In the genomic region with DNA sequence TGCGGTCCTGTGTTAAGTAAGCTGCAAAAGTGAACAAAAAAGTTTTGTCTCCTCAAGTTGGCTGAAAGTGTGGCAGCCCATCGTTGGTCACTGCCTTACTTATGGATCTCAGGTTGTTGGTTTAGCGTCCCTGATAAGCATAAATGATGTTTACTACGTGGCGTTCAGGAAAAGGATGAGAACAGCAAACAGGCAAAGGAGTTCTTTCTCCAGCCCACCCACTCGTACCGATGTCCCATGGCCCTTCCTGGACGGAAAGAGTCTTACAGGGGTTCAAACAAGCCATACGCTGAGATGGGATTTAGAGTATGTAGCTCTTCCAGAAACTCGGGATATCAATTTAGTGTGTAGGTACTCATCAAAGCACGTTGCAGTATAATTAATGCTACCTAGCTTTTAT, we compare ENCODE assay signal across 1 cellular context.
TF ChIP-seq lines count a peak whose summit lies in the region.

No MANE protein-coding gene starts in this region.

TF ChIP-seq in HepG2, 621 proteins besides CTCF, POLR2A, EP300 and RAD21:
- TF ChIP-seq ZNF605 (CRISPR knock-in tag; IDR thresholded peaks at IDR 0.05) (0 out of 2 replicates have a peak, but pooled peaks have one; percentile 41), ZFY (CRISPR knock-in tag; IDR thresholded peaks at IDR 0.05) (no peak), SPEN (CRISPR knock-in tag; IDR thresholded peaks at IDR 0.05; ENCODE audit: low read depth) (0 out of 2 replicates have a peak, but pooled peaks have one; percentile 6), SMAD1 (CRISPR knock-in tag; IDR thresholded peaks at IDR 0.05; ENCODE audit: borderline replicate concordance, low read depth) (no peak), NFATC3 (CRISPR knock-in tag; IDR thresholded peaks at IDR 0.05) (0 out of 2 replicates have a peak, but pooled peaks have one; percentile 48), ASH2L (IDR thresholded peaks at IDR 0.05; ENCODE audit: insufficient read length, low read depth, low read length) (peak; percentile 12), GATAD2A (CRISPR knock-in tag; IDR thresholded peaks at IDR 0.05) (0 out of 2 replicates have a peak, but pooled peaks have one; percentile 9), ZBTB38 (CRISPR knock-in tag; IDR thresholded peaks at IDR 0.05) (peak; percentile 74), ZNF484 (CRISPR knock-in tag; IDR thresholded peaks at IDR 0.05; ENCODE audit: borderline replicate concordance, low read depth) (no peak), KLF13 (CRISPR knock-in tag; IDR thresholded peaks at IDR 0.05) (no peak)
- TF ChIP-seq, protein P1, sequence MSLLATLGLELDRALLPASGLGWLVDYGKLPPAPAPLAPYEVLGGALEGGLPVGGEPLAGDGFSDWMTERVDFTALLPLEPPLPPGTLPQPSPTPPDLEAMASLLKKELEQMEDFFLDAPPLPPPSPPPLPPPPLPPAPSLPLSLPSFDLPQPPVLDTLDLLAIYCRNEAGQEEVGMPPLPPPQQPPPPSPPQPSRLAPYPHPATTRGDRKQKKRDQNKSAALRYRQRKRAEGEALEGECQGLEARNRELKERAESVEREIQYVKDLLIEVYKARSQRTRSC (CRISPR knock-in tag; IDR thresholded peaks at IDR 0.05; ENCODE audit: low read depth): no peak
